In genomic region chr7:41003031-41003925, GRCh38 we compare ENCODE assay signal across 9 cellular contexts.
DNase-seq lines count a peak whose midpoint lies in the region; ATAC-seq, FAIRE-seq and TF ChIP-seq lines count a peak whose summit lies in the region.
"Had no signal": no experiment of that assay in that cellular context is flagged by ENCODE, and none has a peak within 500 bp of the region (broad histone marks: within the 10 kb centered on the region; RNA-seq: fewer than 3 reads in every experiment).

No MANE protein-coding gene starts in this region.

- H3K18ac ChIP-seq in mesenchymal stem cell (ENCODE audit: low read depth in 1 of 2, low read length in 2 of 2): no peak overlapping the region

- no peaks in the 10 kb centered on the region for H3K27me3 Mint-ChIP-seq in activated naive CD8-positive, alpha-beta T cell treated with anti-CD3 and anti-CD28 coated beads, Interleukin-2, amount 50 U/mL, for 24 hours
- no peaks in the 10 kb centered on the region for H3K27me3 Mint-ChIP-seq in type B pancreatic cell
- no peaks in the 10 kb centered on the region for H3K27me3 Mint-ChIP-seq in CD8-positive, alpha-beta memory T cell

- H2BK15ac ChIP-seq in mesenchymal stem cell (ENCODE audit: low read depth, poor library complexity, severe bottlenecking): no peak overlapping the region

- H3K9me1 ChIP-seq in keratinocyte (ENCODE audit: control insufficient read depth, extremely low read depth, insufficient read depth, low read length): no peaks in the 10 kb centered on the region

- no peaks in the 10 kb centered on the region for H4K20me1 ChIP-seq in keratinocyte (ENCODE audit: control insufficient read depth, extremely low read depth, insufficient read depth, low read length)

- H2BK120ac ChIP-seq in mesenchymal stem cell (ENCODE audit: low read depth, low read length): no peak overlapping the region

- no peak overlapping the region for H3K23ac ChIP-seq in mesenchymal stem cell (ENCODE audit: low read length in 2 of 2)

- CTCF ChIA-PET in CD8-positive, alpha-beta memory T cell (lab: Charles Lee): interaction anchor here (1.3 kb wide), 1 partner anchor 9 kb away, joined by 3 read pairs; no protein-coding TSS in a partner anchor

- H3K4me1 ChIP-seq in keratinocyte (ENCODE audit: control insufficient read depth, extremely low read depth, insufficient read depth, low read length) (peaks cover 38% of the 10 kb centered on the region), mesenchymal stem cell (ENCODE audit: control insufficient read depth, insufficient read depth, low read depth, low read length) (peaks cover 4% of the 10 kb centered on the region)
- no peaks in the 10 kb centered on the region for H3K4me1 ChIP-seq in CD8-positive, alpha-beta memory T cell (ENCODE audit: insufficient read depth, low read length)

- no peaks in the 10 kb centered on the region for H3K79me2 ChIP-seq in keratinocyte (ENCODE audit: control insufficient read depth, insufficient read depth, low read length)

- ATAC-seq in GM18511 (IDR thresholded peaks at IDR 0.05; ENCODE audit: unreplicated experiment): peak; percentile 65
- no peak for ATAC-seq in activated naive CD8-positive, alpha-beta T cell treated with anti-CD3 and anti-CD28 coated beads, Interleukin-2, amount 50 U/mL, for 24 hours

- H3K9me3 Mint-ChIP-seq in activated naive CD8-positive, alpha-beta T cell treated with anti-CD3 and anti-CD28 coated beads, Interleukin-2, amount 50 U/mL, for 24 hours: no peaks in the 10 kb centered on the region
- no peaks in the 10 kb centered on the region for H3K9me3 Mint-ChIP-seq in type B pancreatic cell
- H3K9me3 Mint-ChIP-seq in CD8-positive, alpha-beta memory T cell: peaks cover 2 to 21% (median 16%) of the 10 kb centered on the region in 5 donors
- H3K9me3 Mint-ChIP-seq: T-helper 1 cell treated with Interleukin-12 subunit alpha and Interleukin-12 subunit beta and Interleukin-4 antibody, amounts not matched to agents 30 μg/mL and 1 μg/mL, for 36 hours had no signal

- H3K27ac ChIP-seq in keratinocyte (ENCODE audit: control insufficient read depth, insufficient read depth, low read length) (peak overlapping the region; percentile 16), mesenchymal stem cell (ENCODE audit: low read length, poor library complexity, severe bottlenecking) (no peak overlapping the region)
- H3K27ac ChIP-seq in CD8-positive, alpha-beta memory T cell (ENCODE audit: low read depth, low read length): no peak overlapping the region

- H3K79me1 ChIP-seq in mesenchymal stem cell (replicated peaks; ENCODE audit: low read length, poor library complexity, severe bottlenecking): no peaks in the 10 kb centered on the region

- H3K4me3 Mint-ChIP-seq in activated naive CD8-positive, alpha-beta T cell treated with anti-CD3 and anti-CD28 coated beads, Interleukin-2, amount 50 U/mL, for 24 hours: no peak overlapping the region
- H3K4me3 Mint-ChIP-seq in type B pancreatic cell: no peak overlapping the region
- H3K4me3 Mint-ChIP-seq in CD8-positive, alpha-beta memory T cell: no peak overlapping the region
- H3K4me3 Mint-ChIP-seq: T-helper 1 cell treated with Interleukin-12 subunit alpha and Interleukin-12 subunit beta and Interleukin-4 antibody, amounts not matched to agents 30 μg/mL and 1 μg/mL, for 36 hours had no signal

- peak overlapping the region; percentile 5 for H2AFZ ChIP-seq in keratinocyte (ENCODE audit: control insufficient read depth, low read length)
- H2AFZ ChIP-seq in mesenchymal stem cell (ENCODE audit: low read depth, low read length): no peak overlapping the region

- no peaks in the 10 kb centered on the region for H3K36me3 Mint-ChIP-seq in activated naive CD8-positive, alpha-beta T cell treated with anti-CD3 and anti-CD28 coated beads, Interleukin-2, amount 50 U/mL, for 24 hours (ENCODE audit: low read depth)
- no peaks in the 10 kb centered on the region for H3K36me3 Mint-ChIP-seq in type B pancreatic cell
- H3K36me3 Mint-ChIP-seq in CD8-positive, alpha-beta memory T cell: no peaks in the 10 kb centered on the region

- no peak overlapping the region for H2AK5ac ChIP-seq in mesenchymal stem cell (ENCODE audit: low read length, severe bottlenecking)

- POLR2A ChIA-PET in CD8-positive, alpha-beta memory T cell (lab: Charles Lee): no interaction called here

- H3K36me3 ChIP-seq in keratinocyte (ENCODE audit: control insufficient read depth in 2 of 2, extremely low read depth in 1 of 2, insufficient read depth in 2 of 2, low read length in 2 of 2): no peaks in the 10 kb centered on the region
- H3K36me3 ChIP-seq in CD8-positive, alpha-beta memory T cell (ENCODE audit: insufficient read depth, low read length): no peaks in the 10 kb centered on the region
- no peaks in the 10 kb centered on the region for H3K36me3 ChIP-seq in mesenchymal stem cell (ENCODE audit: control insufficient read depth in 1 of 2, insufficient read depth in 2 of 2, low read depth in 1 of 2, low read length in 2 of 2)

- H3K4me2 ChIP-seq in keratinocyte (ENCODE audit: control insufficient read depth, extremely low read depth, insufficient read depth, low read depth, low read length) (no peak overlapping the region), mesenchymal stem cell (ENCODE audit: low read length, poor library complexity, severe bottlenecking) (no peak overlapping the region)

- TF ChIP-seq CTCF in LNCaP clone FGC (IDR thresholded peaks at IDR 0.05; ENCODE audit: control insufficient read depth, extremely low read depth, insufficient read depth) (peak; percentile 80), keratinocyte (optimal IDR thresholded peaks at IDR 0.05 in 1 of 3, IDR thresholded peaks at IDR 0.05 in 1 of 3, conservative IDR thresholded peaks at IDR 0.05 in 1 of 3; ENCODE audit: extremely low read depth in 1 of 3, insufficient read depth in 2 of 3, low read length in 3 of 3) (peak; percentile 74 to 77 (median 75)), type B pancreatic cell (conservative IDR thresholded peaks at IDR 0.05) (peak; percentile 84)

- dilution Hi-C loops in keratinocyte (cut with MboI; ENCODE audit: extremely low pct_ligation_motif_present, low sequenced_read_pairs): no loop called here

- H2BK12ac ChIP-seq in mesenchymal stem cell (ENCODE audit: low read length in 2 of 2): no peak overlapping the region

- H4K91ac ChIP-seq in mesenchymal stem cell (ENCODE audit: low read length): no peak overlapping the region

- no peak overlapping the region for H4K8ac ChIP-seq in mesenchymal stem cell (ENCODE audit: low read length)

- H3K4ac ChIP-seq in mesenchymal stem cell (ENCODE audit: low read depth in 1 of 2, low read length in 2 of 2): no peak overlapping the region

- H3K4me3 ChIP-seq in LNCaP clone FGC (ENCODE audit: low read depth, low read length) (no peak overlapping the region), keratinocyte (ENCODE audit: control insufficient read depth in 2 of 3, extremely low read depth in 1 of 3, insufficient read depth in 2 of 3, low read depth in 1 of 3, low read length in 3 of 3) (no peak overlapping the region), mesenchymal stem cell (ENCODE audit: insufficient read depth in 1 of 2, low read depth in 1 of 2, low read length in 2 of 2) (no peak overlapping the region)
- no peak overlapping the region for H3K4me3 ChIP-seq in CD8-positive, alpha-beta memory T cell (ENCODE audit: low read length)

- FAIRE-seq in keratinocyte (lab: Jason Lieb, UNC): peak; percentile 77

- DNase-seq in COLO829 (ENCODE audit: low spot score): peak; percentile 42
- DNase-seq in LNCaP clone FGC (ENCODE audit: low read depth): peak; percentile 88
- peak; percentile 45 for DNase-seq in activated naive CD8-positive, alpha-beta T cell treated with anti-CD3 and anti-CD28 coated beads, Interleukin-2, amount 50 U/mL, for 24 hours
- no peak for DNase-seq in keratinocyte (ENCODE audit: low read depth, low spot score)
- no peak for DNase-seq in type B pancreatic cell (ENCODE audit: extremely low spot score, unreplicated experiment)
- no peak for DNase-seq in CD8-positive, alpha-beta memory T cell
- DNase-seq in mesenchymal stem cell: no peak

- 75% methylated on average over 9 of the region's 10 CpGs for WGBS in mesenchymal stem cell

- no peaks in the 10 kb centered on the region for H3K27me3 ChIP-seq in keratinocyte (ENCODE audit: control insufficient read depth, extremely low read depth, insufficient read depth, low read length)
- no peaks in the 10 kb centered on the region for H3K27me3 ChIP-seq in CD8-positive, alpha-beta memory T cell (ENCODE audit: insufficient read depth, low read length, poor library complexity, severe bottlenecking)
- H3K27me3 ChIP-seq in mesenchymal stem cell (ENCODE audit: control insufficient read depth in 1 of 2, insufficient read depth in 1 of 2, low read length in 2 of 2): no peaks in the 10 kb centered on the region

- H3K9me3 ChIP-seq in keratinocyte (ENCODE audit: control insufficient read depth, low read depth, low read length): no peaks in the 10 kb centered on the region
- H3K9me3 ChIP-seq in CD8-positive, alpha-beta memory T cell (ENCODE audit: low read length): no peaks in the 10 kb centered on the region
- peaks cover 4% of the 10 kb centered on the region for H3K9me3 ChIP-seq in mesenchymal stem cell (ENCODE audit: control insufficient read depth, low read length)

- no peak overlapping the region for H3K27ac Mint-ChIP-seq in activated naive CD8-positive, alpha-beta T cell treated with anti-CD3 and anti-CD28 coated beads, Interleukin-2, amount 50 U/mL, for 24 hours
- H3K27ac Mint-ChIP-seq in type B pancreatic cell: no peak overlapping the region
- no peak overlapping the region for H3K27ac Mint-ChIP-seq in CD8-positive, alpha-beta memory T cell
- H3K27ac Mint-ChIP-seq: T-helper 1 cell treated with Interleukin-12 subunit alpha and Interleukin-12 subunit beta and Interleukin-4 antibody, amounts not matched to agents 30 μg/mL and 1 μg/mL, for 36 hours had no signal

- H3K9ac ChIP-seq in keratinocyte (ENCODE audit: control insufficient read depth, extremely low read depth, insufficient read depth, low read length) (no peak overlapping the region), mesenchymal stem cell (ENCODE audit: low read length) (no peak overlapping the region)

- H3K14ac ChIP-seq in mesenchymal stem cell (ENCODE audit: low read length in 2 of 2): no peak overlapping the region

- no peak overlapping the region for H2BK5ac ChIP-seq in mesenchymal stem cell (ENCODE audit: low read depth, low read length, poor library complexity, severe bottlenecking)

- H3K4me1 Mint-ChIP-seq in activated naive CD8-positive, alpha-beta T cell treated with anti-CD3 and anti-CD28 coated beads, Interleukin-2, amount 50 U/mL, for 24 hours: no peaks in the 10 kb centered on the region
- H3K4me1 Mint-ChIP-seq in type B pancreatic cell (ENCODE audit: unreplicated experiment): peaks cover 8% of the 10 kb centered on the region
- no peaks in the 10 kb centered on the region for H3K4me1 Mint-ChIP-seq in CD8-positive, alpha-beta memory T cell

Comparison
In these comparisons a context has a peak if more than half of its experiments do, and no peak if none do; other contexts are left out.
1. DNase-seq: peak in COLO829 (single experiment), LNCaP clone FGC (single experiment) and activated naive CD8-positive, alpha-beta T cell treated with anti-CD3 and anti-CD28 coated beads, Interleukin-2, amount 50 U/mL, for 24 hours (single experiment); none in keratinocyte (single experiment), type B pancreatic cell (single experiment), CD8-positive, alpha-beta memory T cell (0 of 5) and mesenchymal stem cell (single experiment).
2. Peak in every context shown above with its lines, with median percentiles within 50 percentile points of each other: CTCF ChIP-seq.